ENCODE assay signal across 8 cellular contexts in genomic region chr15:65421360-65422215, GRCh38. TPM values are rescaled to one million over a fixed set of nuclear protein-coding genes. Genes with fewer than 3 reads are reported as not detected.
A peak's percentile ranks its signal among the peaks of the same experiment; 100 is the strongest.
DNase-seq lines count a peak whose midpoint lies in the region; ATAC-seq and TF ChIP-seq lines count a peak whose summit lies in the region.

No MANE protein-coding gene starts in this region.

- no peak for DNase-seq in activated T-cell treated with anti-CD3 and anti-CD28 coated beads, Interleukin-2, amount 50 U/mL, for 4 hours
- DNase-seq in activated T-cell treated with anti-CD3 and anti-CD28 coated beads, Interleukin-2, amount 50 U/mL, for 48 hours: no peak
- DNase-seq in SW480 (ENCODE audit: low spot score): peak; percentile 45
- DNase-seq in fibroblast of mammary gland (ENCODE audit: low read depth): peak; percentile 66
- DNase-seq in naive thymus-derived CD4-positive, alpha-beta T cell: no peak
- no peak for DNase-seq in DMS79 treated with DMSO at 0.1 percent for 48 hours (lab: John Stamatoyannopoulos, UW)
- no peak for DNase-seq in effector CD4-positive, alpha-beta T cell

- no peak overlapping the region for H3K27ac ChIP-seq in naive thymus-derived CD4-positive, alpha-beta T cell (ENCODE audit: low read depth, low read length)

- no peak for TF ChIP-seq CTCF in fibroblast of mammary gland (conservative IDR thresholded peaks at IDR 0.05; ENCODE audit: control insufficient read depth, insufficient read depth, low read depth, low read length)

- peaks cover 0 to 15% of the 10 kb centered on the region in 2 donors for H3K4me1 ChIP-seq in naive thymus-derived CD4-positive, alpha-beta T cell (ENCODE audit: control insufficient read depth in 2 of 2, insufficient read depth in 2 of 2, low read length in 2 of 2)

- no peaks in the 10 kb centered on the region for H3K9me3 Mint-ChIP-seq in activated T-cell treated with anti-CD3 and anti-CD28 coated beads, Interleukin-2, amount 50 U/mL, for 4 hours
- H3K9me3 Mint-ChIP-seq in naive thymus-derived CD4-positive, alpha-beta T cell: peaks cover 0 to 6% (median 0%) of the 10 kb centered on the region in 11 donors

- no peaks in the 10 kb centered on the region for H3K36me3 Mint-ChIP-seq in activated T-cell treated with anti-CD3 and anti-CD28 coated beads, Interleukin-2, amount 50 U/mL, for 4 hours (ENCODE audit: insufficient read depth)
- peaks cover 0 to 7% (median 2%) of the 10 kb centered on the region in 5 donors for H3K36me3 Mint-ChIP-seq in naive thymus-derived CD4-positive, alpha-beta T cell

- H3K27me3 ChIP-seq in naive thymus-derived CD4-positive, alpha-beta T cell (ENCODE audit: control insufficient read depth in 2 of 2, insufficient read depth in 2 of 2, low read length in 2 of 2): peaks cover 0 to 15% of the 10 kb centered on the region in 2 donors

- H3K4me3 ChIP-seq in fibroblast of mammary gland (ENCODE audit: control insufficient read depth, low read depth, low read length): peak overlapping the region; percentile 53
- no peak overlapping the region for H3K4me3 ChIP-seq in naive thymus-derived CD4-positive, alpha-beta T cell (ENCODE audit: low read length)

- H3K4me3 Mint-ChIP-seq in activated T-cell treated with anti-CD3 and anti-CD28 coated beads, Interleukin-2, amount 50 U/mL, for 4 hours: peak overlapping the region; percentile 76
- peak overlapping the region; percentile 67 to 90 (median 82) for H3K4me3 Mint-ChIP-seq in naive thymus-derived CD4-positive, alpha-beta T cell

- no peaks in the 10 kb centered on the region for H3K36me3 ChIP-seq in naive thymus-derived CD4-positive, alpha-beta T cell (ENCODE audit: control insufficient read depth in 2 of 3, insufficient read depth in 3 of 3, low read length in 3 of 3)

- no peak overlapping the region for H3K27ac Mint-ChIP-seq in naive thymus-derived CD4-positive, alpha-beta T cell

- H3K4me1 Mint-ChIP-seq in activated T-cell treated with anti-CD3 and anti-CD28 coated beads, Interleukin-2, amount 50 U/mL, for 4 hours (ENCODE audit: low read depth): peaks cover 16% of the 10 kb centered on the region
- peaks cover 9 to 25% (median 18%) of the 10 kb centered on the region in 7 donors for H3K4me1 Mint-ChIP-seq in naive thymus-derived CD4-positive, alpha-beta T cell

- intact Hi-C loops in naive thymus-derived CD4-positive, alpha-beta T cell (cut with micrococcal nuclease): no loop called here

- CTCF ChIA-PET in naive thymus-derived CD4-positive, alpha-beta T cell (lab: Charles Lee): no interaction called here

- H3K9me3 ChIP-seq in naive thymus-derived CD4-positive, alpha-beta T cell (ENCODE audit: control insufficient read depth in 2 of 3, low read length in 3 of 3): no peaks in the 10 kb centered on the region

- ATAC-seq in activated T-cell treated with anti-CD3 and anti-CD28 coated beads, Interleukin-2, amount 50 U/mL, for 4 hours: peak; percentile 15 to 19
- peak; percentile 28 for ATAC-seq in naive thymus-derived CD4-positive, alpha-beta T cell
- ATAC-seq in GM21515 (IDR thresholded peaks at IDR 0.05; ENCODE audit: unreplicated experiment): no peak

- POLR2A ChIA-PET in naive thymus-derived CD4-positive, alpha-beta T cell (lab: Charles Lee): no interaction called here

- peaks cover 91% of the 10 kb centered on the region for H3K27me3 Mint-ChIP-seq in activated T-cell treated with anti-CD3 and anti-CD28 coated beads, Interleukin-2, amount 50 U/mL, for 4 hours (ENCODE audit: low read depth)
- peaks cover 64 to 87% (median 81%) of the 10 kb centered on the region in 5 donors for H3K27me3 Mint-ChIP-seq in naive thymus-derived CD4-positive, alpha-beta T cell

RNA-seq across cellular contexts. Expression of gene IGDCC4, which starts 1.2 kb away (rescaled TPM):
- under 1 TPM; 0.66 to 0.98 (median 0.95) TPM for total RNA-seq in activated T-cell treated with anti-CD3 and anti-CD28 coated beads, Interleukin-2, amount 50 U/mL, for 4 hours
- total RNA-seq in naive thymus-derived CD4-positive, alpha-beta T cell: under 1 TPM in 4 of 5 experiments, not detected in 1; 0.08 to 0.34 (median 0.14) TPM
- under 1 TPM in 1 of 2 donors, not detected in 1; 0.12 TPM for polyA plus RNA-seq in naive thymus-derived CD4-positive, alpha-beta T cell

RNA-seq across cellular contexts. Expression of gene IGDCC3, which starts 43.8 kb away (rescaled TPM):
- total RNA-seq in activated T-cell treated with anti-CD3 and anti-CD28 coated beads, Interleukin-2, amount 50 U/mL, for 4 hours: under 1 TPM in 1 of 3 donors, not detected in 2; 0.10 TPM
- not detected for total RNA-seq in naive thymus-derived CD4-positive, alpha-beta T cell
- not detected for polyA plus RNA-seq in naive thymus-derived CD4-positive, alpha-beta T cell

Comparison
In these comparisons a context has a peak if more than half of its experiments do, and no peak if none do; other contexts are left out.
1. DNase-seq: peak in SW480 (single experiment) and fibroblast of mammary gland (single experiment); none in activated T-cell treated with anti-CD3 and anti-CD28 coated beads, Interleukin-2, amount 50 U/mL, for 4 hours (single experiment), activated T-cell treated with anti-CD3 and anti-CD28 coated beads, Interleukin-2, amount 50 U/mL, for 48 hours (0 of 2), naive thymus-derived CD4-positive, alpha-beta T cell (0 of 9), DMS79 treated with DMSO at 0.1 percent for 48 hours (single experiment) and effector CD4-positive, alpha-beta T cell (single experiment).